9 cellular contexts compared by ENCODE assay signal in genomic region chr2:33215299-33215698, GRCh38.
DNase-seq lines count a peak whose midpoint lies in the region; ATAC-seq and TF ChIP-seq lines count a peak whose summit lies in the region.
"Had no signal": no experiment of that assay in that cellular context is flagged by ENCODE, and none has a peak within 500 bp of the region (broad histone marks: within the 10 kb centered on the region; RNA-seq: fewer than 3 reads in every experiment).

No MANE protein-coding gene starts in this region.

- DNase-seq in HFF-Myc (ENCODE audit: extremely low read depth, low read depth) (peak; percentile 78), ascending aorta (ENCODE audit: low spot score in 2 of 2) (peak in 1 of 2 donors; percentile 83), foreskin keratinocyte (peak; percentile 72 to 75), NCI-H128 (lab: John Stamatoyannopoulos, UW; ENCODE audit: unreplicated experiment) (no peak), NCI-H526 (lab: John Stamatoyannopoulos, UW) (no peak)
- DNase-seq in CD8-positive, alpha-beta T cell: no peak
- DNase-seq: KBM-7 had no signal

- H3K4me1 ChIP-seq in ascending aorta (peaks cover 21 to 85% of the 10 kb centered on the region in 2 donors), foreskin keratinocyte (peaks cover 15% of the 10 kb centered on the region), skeletal muscle satellite cell (ENCODE audit: control insufficient read depth, insufficient read depth, low read length) (peaks cover 80% of the 10 kb centered on the region)
- H3K4me1 ChIP-seq in CD8-positive, alpha-beta T cell (ENCODE audit: insufficient read depth, low read length): no peaks in the 10 kb centered on the region

- intact Hi-C loops in ascending aorta (cut with DNase I): no loop called here
- intact Hi-C loops in CD8-positive, alpha-beta T cell (cut with DNase I, micrococcal nuclease): no loop called here

- no peaks in the 10 kb centered on the region for H3K9me3 Mint-ChIP-seq in CD8-positive, alpha-beta T cell

- no peaks in the 10 kb centered on the region for H3K4me1 Mint-ChIP-seq in CD8-positive, alpha-beta T cell (ENCODE audit: low read depth)

- no peaks in the 10 kb centered on the region for H3K9me3 ChIP-seq in ascending aorta
- H3K9me3 ChIP-seq in skeletal muscle satellite cell (replicated peaks; ENCODE audit: low read length): no peaks in the 10 kb centered on the region
- H3K9me3 ChIP-seq in CD8-positive, alpha-beta T cell (ENCODE audit: low read length): no peaks in the 10 kb centered on the region

- peak overlapping the region; percentile 87 to 95 for H3K27ac ChIP-seq in ascending aorta
- no peak overlapping the region for H3K27ac ChIP-seq in foreskin keratinocyte
- H3K27ac ChIP-seq in CD8-positive, alpha-beta T cell (ENCODE audit: low read depth, low read length): no peak overlapping the region

- ATAC-seq in foreskin keratinocyte (no peak), HG02840 (IDR thresholded peaks at IDR 0.05; ENCODE audit: low FRiP score, unreplicated experiment) (no peak)
- ATAC-seq in CD8-positive, alpha-beta T cell: no peak

- H3K4me2 ChIP-seq in skeletal muscle satellite cell (ENCODE audit: low read length): no peak overlapping the region

- H3K27ac Mint-ChIP-seq in CD8-positive, alpha-beta T cell: no peak overlapping the region

- peak overlapping the region; percentile 73 for H3K9ac ChIP-seq in skeletal muscle satellite cell (ENCODE audit: low read depth, low read length)

- CTCF ChIA-PET in CD8-positive, alpha-beta T cell (lab: Charles Lee): no interaction called here

- H3K4me3 Mint-ChIP-seq in CD8-positive, alpha-beta T cell: no peak overlapping the region

- no peak for TF ChIP-seq CTCF in HFF-Myc (IDR thresholded peaks at IDR 0.05; ENCODE audit: low read depth, low read length, missing control alignments)
- TF ChIP-seq CTCF in ascending aorta (IDR thresholded peaks at IDR 0.05): no peak
- no peak for TF ChIP-seq CTCF in foreskin keratinocyte (conservative IDR thresholded peaks at IDR 0.05)
- no peak for TF ChIP-seq CTCF in CD8-positive, alpha-beta T cell (IDR thresholded peaks at IDR 0.05)

- no peak overlapping the region for H3K4me3 ChIP-seq in HFF-Myc (replicated peaks; ENCODE audit: low read depth, low read length)
- no peak overlapping the region for H3K4me3 ChIP-seq in ascending aorta
- H3K4me3 ChIP-seq in skeletal muscle satellite cell (ENCODE audit: low read length): no peak overlapping the region
- no peak overlapping the region for H3K4me3 ChIP-seq in CD8-positive, alpha-beta T cell (ENCODE audit: low read depth, low read length)

- no peaks in the 10 kb centered on the region for H3K36me3 Mint-ChIP-seq in CD8-positive, alpha-beta T cell

- H3K36me3 ChIP-seq in ascending aorta: peaks cover 0 to 6% of the 10 kb centered on the region in 2 donors
- peaks cover 14% of the 10 kb centered on the region for H3K36me3 ChIP-seq in skeletal muscle satellite cell (ENCODE audit: insufficient read depth, low read length)
- H3K36me3 ChIP-seq in CD8-positive, alpha-beta T cell (ENCODE audit: insufficient read depth, low read length): no peaks in the 10 kb centered on the region

- no peaks in the 10 kb centered on the region for H3K27me3 ChIP-seq in ascending aorta
- no peaks in the 10 kb centered on the region for H3K27me3 ChIP-seq in foreskin keratinocyte
- no peaks in the 10 kb centered on the region for H3K27me3 ChIP-seq in skeletal muscle satellite cell (ENCODE audit: control insufficient read depth, insufficient read depth, low read length)
- H3K27me3 ChIP-seq in CD8-positive, alpha-beta T cell (ENCODE audit: insufficient read depth, low read length): no peaks in the 10 kb centered on the region

- POLR2A ChIA-PET in CD8-positive, alpha-beta T cell (lab: Charles Lee): no interaction called here

- H3K27me3 Mint-ChIP-seq in CD8-positive, alpha-beta T cell (ENCODE audit: low read depth): no peaks in the 10 kb centered on the region

Comparison
In these comparisons a context has a peak if more than half of its experiments do, and no peak if none do; other contexts are left out.
1. DNase-seq: peak in HFF-Myc (single experiment) and foreskin keratinocyte (2 of 2); none in CD8-positive, alpha-beta T cell (0 of 7), NCI-H128 (single experiment) and NCI-H526 (0 of 2).
2. H3K27ac ChIP-seq: peak in ascending aorta (2 of 2); none in foreskin keratinocyte (single experiment) and CD8-positive, alpha-beta T cell (single experiment).